9 cellular contexts compared by ENCODE assay signal in genomic region chr14:73472182-73473114, GRCh38. TPM values are rescaled to one million over a fixed set of nuclear protein-coding genes. Genes with fewer than 3 reads are reported as not detected.
DNase-seq lines count a peak whose midpoint lies in the region; ATAC-seq and TF ChIP-seq lines count a peak whose summit lies in the region.
"Had no signal": no experiment of that assay in that cellular context is flagged by ENCODE, and none has a peak within 500 bp of the region (broad histone marks: within the 10 kb centered on the region; RNA-seq: fewer than 3 reads in every experiment).

No MANE protein-coding gene starts in this region.

- DNase-seq in A172 (ENCODE audit: low spot score) (peak; percentile 66), GM12864 (ENCODE audit: low read depth) (peak; percentile 60), NCI-H1092 (lab: John Stamatoyannopoulos, UW) (peak; percentile 48), SHP77 (lab: John Stamatoyannopoulos, UW) (peak; percentile 67 to 79), epithelial cell of proximal tubule (ENCODE audit: low read depth) (no peak), naive B cell (peak; percentile 63)

- H3K27ac Mint-ChIP-seq in naive B cell = no peak overlapping the region
- H3K27ac Mint-ChIP-seq: activated naive CD8-positive, alpha-beta T cell had no signal

- H3K4me3 ChIP-seq in GM12864 (ENCODE audit: low read depth, low read length) (no peak overlapping the region), epithelial cell of proximal tubule (ENCODE audit: low read depth, low read length) (no peak overlapping the region)

- TF ChIP-seq CTCF in GM12864 (IDR thresholded peaks at IDR 0.05; ENCODE audit: low read depth, low read length, missing control alignments) (peak; percentile 53), epithelial cell of proximal tubule (conservative IDR thresholded peaks at IDR 0.05; ENCODE audit: low read depth, low read length) (peak; percentile 71)

- no peaks in the 10 kb centered on the region for H3K27me3 Mint-ChIP-seq in naive B cell
- H3K27me3 Mint-ChIP-seq: activated naive CD8-positive, alpha-beta T cell had no signal

- H3K4me1 Mint-ChIP-seq in naive B cell = peaks cover 0 to 14% (median 11%) of the 10 kb centered on the region in 3 donors

- no peak overlapping the region for H3K4me3 Mint-ChIP-seq in naive B cell
- H3K4me3 Mint-ChIP-seq: activated naive CD8-positive, alpha-beta T cell had no signal

- ATAC-seq in naive B cell (ENCODE audit: low read depth in 2 of 2) = peak; percentile 90 to 97
- no peak for ATAC-seq in HG03196 (IDR thresholded peaks at IDR 0.05; ENCODE audit: unreplicated experiment)
- no peak for ATAC-seq in GM21825 (IDR thresholded peaks at IDR 0.05; ENCODE audit: unreplicated experiment)

- no peaks in the 10 kb centered on the region for H3K9me3 Mint-ChIP-seq in naive B cell

- no peaks in the 10 kb centered on the region for H3K36me3 Mint-ChIP-seq in naive B cell
- H3K36me3 Mint-ChIP-seq: activated naive CD8-positive, alpha-beta T cell had no signal

RNA-seq across cellular contexts. Expression of gene NUMB, which starts 14.1 kb away (rescaled TPM):
- total RNA-seq in A172 (2014; rRNA removed; shearing (Covaris generic)) = 19.8 and 26.9 TPM in 2 replicates
- 22.2 and 23.1 TPM in 2 replicates for total RNA-seq in epithelial cell of proximal tubule
- polyA plus RNA-seq in naive B cell (ENCODE audit: low read depth in 6 of 6) = 10 to 100 TPM; 52.0 to 87.2 (median 65.7) TPM

RNA-seq across cellular contexts. Expression of gene RIOX1, which starts 18.3 kb away (rescaled TPM):
- 13.3 and 15.1 TPM in 2 replicates for total RNA-seq in A172 (2014; rRNA removed; shearing (Covaris generic))
- total RNA-seq in epithelial cell of proximal tubule = 19.7 and 32.6 TPM in 2 replicates
- polyA plus RNA-seq in naive B cell (ENCODE audit: low read depth in 6 of 6) = 10 to 100 TPM; 13.2 to 23.8 (median 20.1) TPM

Comparison
In these comparisons a context has a peak if more than half of its experiments do, and no peak if none do; other contexts are left out.
1. ATAC-seq: peak in naive B cell (2 of 2); none in HG03196 (single experiment) and GM21825 (single experiment).